Comparison of ENCODE assay signal across 21 cellular contexts in genomic region chr16:46762583-46762982, GRCh38. TPM values are rescaled to one million over a fixed set of nuclear protein-coding genes. Genes with fewer than 3 reads are reported as not detected.
DNase-seq lines count a peak whose midpoint lies in the region; ATAC-seq and TF ChIP-seq lines count a peak whose summit lies in the region.
"Had no signal": no experiment of that assay in that cellular context is flagged by ENCODE, and none has a peak within 500 bp of the region (broad histone marks: within the 10 kb centered on the region; RNA-seq: fewer than 3 reads in every experiment).

No MANE protein-coding gene starts in this region.

- H3K4me3 ChIP-seq in left lung (no peak overlapping the region), HAP-1 (no peak overlapping the region)
- H3K4me3 ChIP-seq: GM23248, thoracic aorta had no signal

- no peak for TF ChIP-seq CTCF in left lung (IDR thresholded peaks at IDR 0.05)

- peak; percentile 59 for ATAC-seq in left lung
- ATAC-seq: activated CD4-positive, alpha-beta T cell treated with anti-CD3 and anti-CD28 coated beads for 36 hours; natural killer cell; stimulated activated memory B cell treated with anti-CD40 and anti-IgM and Interleukin-4, amounts not matched to agents 10 μg/mL and 1 μg/mL and 100 μg/mL, for 72 hours had no signal

- H3K4me1 ChIP-seq in left lung (no peaks in the 10 kb centered on the region), HAP-1 (no peaks in the 10 kb centered on the region)
- H3K4me1 ChIP-seq: parathyroid adenoma had no signal

- H3K27ac ChIP-seq in left lung, result no peak overlapping the region
- H3K27ac ChIP-seq: GM23248, parathyroid adenoma, thoracic aorta had no signal

- in situ Hi-C loops in HAP-1 (cut with MboI; ENCODE audit: low sequenced_read_pairs), result no loop called here

- H3K9me3 ChIP-seq in left lung (no peaks in the 10 kb centered on the region), HAP-1 (no peaks in the 10 kb centered on the region)
- H3K9me3 ChIP-seq: thoracic aorta had no signal

- H3K36me3 ChIP-seq in left lung (no peaks in the 10 kb centered on the region), HAP-1 (replicated peaks) (no peaks in the 10 kb centered on the region)
- H3K36me3 ChIP-seq: thoracic aorta had no signal

- intact Hi-C loops in left lung (cut with DNase I), result no loop called here

- peaks cover 4 to 10% of the 10 kb centered on the region in 2 donors for H3K27me3 ChIP-seq in left lung
- no peaks in the 10 kb centered on the region for H3K27me3 ChIP-seq in HAP-1 (ENCODE audit: low read depth)

- peak; percentile 29 for DNase-seq in NCI-H345 (lab: John Stamatoyannopoulos, UW)
- no peak for DNase-seq in NCI-H345 treated with DMSO at 0.1 percent for 48 hours (lab: John Stamatoyannopoulos, UW; ENCODE audit: unreplicated experiment)
- DNase-seq in DMS79 (lab: John Stamatoyannopoulos, UW), result peak; percentile 23
- DNase-seq in NCI-H774 (lab: John Stamatoyannopoulos, UW), result peak; percentile 8
- no peak for DNase-seq in left lung
- DNase-seq in stimulated activated CD4-positive, alpha-beta T cell treated with anti-CD3 and anti-CD28 coated beads, Interleukin-4, amount 100 ng/mL, for 4 hours, result no peak
- DNase-seq in HAP-1 (ENCODE audit: low spot score in 2 of 2), result no peak
- DNase-seq in T-helper 1 cell, result no peak
- DNase-seq: activated CD4-positive, alpha-beta T cell treated with anti-CD3 and anti-CD28 coated beads for 36 hours; activated naive CD4-positive, alpha-beta T cell treated with anti-CD3 and anti-CD28 coated beads for 36 hours; activated T-cell treated with anti-CD3 and anti-CD28 coated beads, Interleukin-2, amount 50 U/mL, for 48 hours; erythroblast; foreskin melanocyte; GM23248; Karpas-422; natural killer cell; NCI-H446 treated with DMSO at 0.1 percent for 48 hours; SW 1271 had no signal

RNA-seq across cellular contexts. Expression of gene MYLK3, which starts 14.4 kb away (rescaled TPM):
- total RNA-seq in left lung, result 1 to 10 TPM in 1 of 2 donors, under 1 TPM in 1; 0.03 to 1.2 TPM
- total RNA-seq: GM23248 had no signal

Comparison
In these comparisons a context has a peak if more than half of its experiments do, and no peak if none do; other contexts are left out.
1. DNase-seq: peak in NCI-H345 (single experiment), DMS79 (single experiment) and NCI-H774 (single experiment); none in NCI-H345 treated with DMSO at 0.1 percent for 48 hours (single experiment), left lung (0 of 2), stimulated activated CD4-positive, alpha-beta T cell treated with anti-CD3 and anti-CD28 coated beads, Interleukin-4, amount 100 ng/mL, for 4 hours (0 of 2), HAP-1 (0 of 2) and T-helper 1 cell (0 of 5).